In genomic region chr18:41569867-41570266, GRCh38 we compare ENCODE assay signal across 24 cellular contexts.
"Had no signal": no experiment of that assay in that cellular context is flagged by ENCODE, and none has a peak within 500 bp of the region (broad histone marks: within the 10 kb centered on the region; RNA-seq: fewer than 3 reads in every experiment).

No MANE protein-coding gene starts in this region.

- H3K9me3 ChIP-seq: esophagus muscularis mucosa, left lung, prostate gland, upper lobe of left lung had no signal

- H3K36me3 ChIP-seq: brain microvascular endothelial cell, esophagus muscularis mucosa, left lung, prostate gland, upper lobe of left lung, WERI-Rb-1 had no signal

- H3K27me3 ChIP-seq: brain microvascular endothelial cell, esophagus muscularis mucosa, hepatocyte, left lung, upper lobe of left lung had no signal

- H3K4me1 ChIP-seq: esophagus muscularis mucosa, left lung, prostate gland, upper lobe of left lung had no signal

- H3K79me2 ChIP-seq: hepatocyte had no signal

- H3K4me2 ChIP-seq: hepatocyte had no signal

- H3K4me3 ChIP-seq: esophagus muscularis mucosa, hepatocyte, left lung, prostate gland, upper lobe of left lung had no signal

- DNase-seq: activated CD4-positive, alpha-beta T cell treated with anti-CD3 and anti-CD28 coated beads for 1 hour; activated CD4-positive, alpha-beta T cell treated with anti-CD3 and anti-CD28 coated beads, Interleukin-2, amount 50 U/mL, for 1 hour; activated gamma-delta T cell treated with Interleukin-2 at 50 U/mL for 16 hours; activated T-cell treated with anti-CD3 and anti-CD28 coated beads, Interleukin-2, amount 50 U/mL, for 1 hour; aorta; brain microvascular endothelial cell; central memory CD4-positive, alpha-beta T cell; dermis blood vessel endothelial cell; effector CD8-positive, alpha-beta T cell; glutamatergic neuron; immature natural killer cell; left lung; mammary epithelial cell; midbrain; natural killer cell; stimulated activated CD4-positive, alpha-beta T cell treated with anti-CD3 and anti-CD28 coated beads, Interleukin-12 subunit alpha, Interleukin-12 subunit beta, amount 100 ng/mL, for 4 hours; stimulated activated CD4-positive, alpha-beta T cell treated with anti-CD3 and anti-CD28 coated beads, Interleukin-4, amount 100 ng/mL, for 4 hours; stimulated activated naive CD8-positive, alpha-beta T cell treated with anti-CD3 and anti-CD28 coated beads, Interleukin-15, Interleukin-2, amounts not matched to agents 100 U/mL and 50 U/mL, for 24 hours; upper lobe of left lung; WERI-Rb-1 had no signal

- H3K27ac ChIP-seq: brain microvascular endothelial cell, esophagus muscularis mucosa, hepatocyte, left lung, prostate gland, upper lobe of left lung, WERI-Rb-1 had no signal

- ATAC-seq: activated naive CD4-positive, alpha-beta T cell treated with anti-CD3 and anti-CD28 coated beads, Interleukin-2, amount 50 U/mL, for 72 hours; left lung; natural killer cell; stimulated activated naive CD8-positive, alpha-beta T cell treated with anti-CD3 and anti-CD28 coated beads, Interleukin-15, Interleukin-2, amounts not matched to agents 100 U/mL and 50 U/mL, for 24 hours had no signal

- H3K27ac Mint-ChIP-seq: activated naive CD4-positive, alpha-beta T cell treated with anti-CD3 and anti-CD28 coated beads, Interleukin-2, amount 50 U/mL, for 72 hours; immature natural killer cell; natural killer cell had no signal

- H2AFZ ChIP-seq: hepatocyte had no signal

- H3K4me3 Mint-ChIP-seq: immature natural killer cell, natural killer cell had no signal

- H3K4me1 Mint-ChIP-seq: immature natural killer cell, natural killer cell had no signal

- H3K36me3 Mint-ChIP-seq: activated naive CD4-positive, alpha-beta T cell treated with anti-CD3 and anti-CD28 coated beads, Interleukin-2, amount 50 U/mL, for 72 hours; immature natural killer cell; natural killer cell had no signal
